In genomic region chr1:116853680-116854191, GRCh38 we compare ENCODE assay signal across 9 cellular contexts. TPM values are rescaled to one million over a fixed set of nuclear protein-coding genes. Genes with fewer than 3 reads are reported as not detected.
DNase-seq lines count a peak whose midpoint lies in the region; ATAC-seq and TF ChIP-seq lines count a peak whose summit lies in the region.
"Had no signal": no experiment of that assay in that cellular context is flagged by ENCODE, and none has a peak within 500 bp of the region (broad histone marks: within the 10 kb centered on the region; RNA-seq: fewer than 3 reads in every experiment).

No MANE protein-coding gene starts in this region.

- no peak for TF ChIP-seq POLR2A in tibial nerve (IDR thresholded peaks at IDR 0.05)

- H3K36me3 ChIP-seq in BLaER1 (no peaks in the 10 kb centered on the region), fibroblast of lung (ENCODE audit: control insufficient read depth, insufficient read depth, low read length) (no peaks in the 10 kb centered on the region), tibial nerve (no peaks in the 10 kb centered on the region)
- H3K36me3 ChIP-seq: heart right ventricle had no signal

- TF ChIP-seq EP300 in tibial nerve (IDR thresholded peaks at IDR 0.05), result no peak

- H4K20me1 ChIP-seq in BLaER1 (no peaks in the 10 kb centered on the region), fibroblast of lung (ENCODE audit: control insufficient read depth, extremely low read depth, insufficient read depth, low read length) (no peaks in the 10 kb centered on the region)

- DNase-seq in HPDE6-E6E7 (ENCODE audit: extremely low spot score) (peak; percentile 90), RKO (ENCODE audit: low spot score) (peak; percentile 69), fibroblast of lung (ENCODE audit: low read depth in 2 of 2) (peak; percentile 63 to 96), renal cortical epithelial cell (ENCODE audit: low read depth) (peak; percentile 99), tibial nerve (ENCODE audit: low spot score in 2 of 2) (no peak)
- no peak for DNase-seq in naive thymus-derived CD8-positive, alpha-beta T cell
- DNase-seq: heart right ventricle had no signal

- H3K4me1 ChIP-seq in BLaER1, result peaks cover 26% of the 10 kb centered on the region
- peaks cover 5% of the 10 kb centered on the region for H3K4me1 ChIP-seq in fibroblast of lung (ENCODE audit: control insufficient read depth, extremely low read depth, insufficient read depth, low read length)
- H3K4me1 ChIP-seq in tibial nerve, result peaks cover 0 to 23% (median 18%) of the 10 kb centered on the region in 4 donors

- no peaks in the 10 kb centered on the region for H3K9me3 ChIP-seq in BLaER1
- H3K9me3 ChIP-seq in fibroblast of lung (ENCODE audit: control insufficient read depth, insufficient read depth, low read depth, low read length), result no peaks in the 10 kb centered on the region
- H3K9me3 ChIP-seq in tibial nerve, result no peaks in the 10 kb centered on the region
- H3K9me3 ChIP-seq: heart right ventricle had no signal

- no peak overlapping the region for H2AFZ ChIP-seq in fibroblast of lung (ENCODE audit: low read length)

- no peaks in the 10 kb centered on the region for H3K36me3 Mint-ChIP-seq in naive thymus-derived CD8-positive, alpha-beta T cell

- H3K4me1 Mint-ChIP-seq in naive thymus-derived CD8-positive, alpha-beta T cell, result peaks cover 9 to 18% (median 12%) of the 10 kb centered on the region in 4 donors

- H3K27ac ChIP-seq in BLaER1, result no peak overlapping the region
- H3K27ac ChIP-seq in fibroblast of lung (ENCODE audit: insufficient read depth, low read length), result no peak overlapping the region
- H3K27ac ChIP-seq in tibial nerve, result no peak overlapping the region
- H3K27ac ChIP-seq: heart right ventricle had no signal

- H3K4me2 ChIP-seq in BLaER1 (peak overlapping the region; percentile 17; the same call in 1 of the 2 replicates), fibroblast of lung (ENCODE audit: extremely low read depth, insufficient read depth, low read length) (no peak overlapping the region)

- H3K4me3 Mint-ChIP-seq in naive thymus-derived CD8-positive, alpha-beta T cell, result no peak overlapping the region

- no peak for ATAC-seq in naive thymus-derived CD8-positive, alpha-beta T cell
- ATAC-seq in GM21529 (IDR thresholded peaks at IDR 0.05; ENCODE audit: unreplicated experiment), result no peak

- peaks cover 0 to 2% (median 0%) of the 10 kb centered on the region in 9 donors for H3K9me3 Mint-ChIP-seq in naive thymus-derived CD8-positive, alpha-beta T cell

- H3K27ac Mint-ChIP-seq in naive thymus-derived CD8-positive, alpha-beta T cell, result peak overlapping the region in 1 of 10 donors; percentile 42

- H3K27me3 Mint-ChIP-seq in naive thymus-derived CD8-positive, alpha-beta T cell, result no peaks in the 10 kb centered on the region

- H3K9ac ChIP-seq in BLaER1 (no peak overlapping the region), fibroblast of lung (ENCODE audit: insufficient read depth, low read length) (no peak overlapping the region)

- H3K79me2 ChIP-seq in fibroblast of lung (ENCODE audit: control insufficient read depth, insufficient read depth, low read length), result no peaks in the 10 kb centered on the region

- POLR2A ChIA-PET in naive thymus-derived CD8-positive, alpha-beta T cell (lab: Charles Lee), result interaction anchor here (0.5 kb wide), 1 partner anchor 39 kb away, joined by 5 read pairs; no protein-coding TSS in a partner anchor

- WGBS in tibial nerve, 2 donors, result 34 to 35% methylated on average over 3 of the region's 3 CpGs

- H3K27me3 ChIP-seq in BLaER1 (no peaks in the 10 kb centered on the region), fibroblast of lung (ENCODE audit: control insufficient read depth, insufficient read depth, low read length) (no peaks in the 10 kb centered on the region), tibial nerve (no peaks in the 10 kb centered on the region)
- H3K27me3 ChIP-seq: heart right ventricle had no signal

- H3K4me3 ChIP-seq in BLaER1, result no peak overlapping the region
- no peak overlapping the region for H3K4me3 ChIP-seq in fibroblast of lung (replicated peaks in 1 of 4; ENCODE audit: control extremely low read depth in 1 of 4, insufficient read depth in 1 of 4, low read depth in 3 of 4, low read length in 4 of 4)
- H3K4me3 ChIP-seq in tibial nerve, result no peak overlapping the region
- H3K4me3 ChIP-seq: heart right ventricle had no signal

- no peak for TF ChIP-seq CTCF in fibroblast of lung (conservative IDR thresholded peaks at IDR 0.05 in 1 of 2, IDR thresholded peaks at IDR 0.05 in 1 of 2; ENCODE audit: low read depth in 1 of 2, low read length in 2 of 2)
- no peak for TF ChIP-seq CTCF in tibial nerve (IDR thresholded peaks at IDR 0.05)

RNA-seq across cellular contexts. Expression of gene PTGFRN, which starts 56.0 kb away (rescaled TPM):
- total RNA-seq in fibroblast of lung (1.2 and 15.4 TPM in 2 replicates), renal cortical epithelial cell (51.4 and 76.7 TPM in 2 replicates), tibial nerve (10 to 100 TPM; 10.2 to 19.0 (median 14.7) TPM)
- polyA plus RNA-seq in fibroblast of lung, result 0.72 and 7.5 TPM in 2 replicates
- polyA plus RNA-seq in fibroblast of lung (2012), result 0.61 and 7.5 TPM in 2 replicates
- polyA minus RNA-seq in fibroblast of lung (ENCODE audit: low replicate concordance), result 0.31 and 3.6 TPM in 2 replicates
- total RNA-seq in naive thymus-derived CD8-positive, alpha-beta T cell, result under 1 TPM; 0.23 to 0.47 TPM
- polyA plus RNA-seq in naive thymus-derived CD8-positive, alpha-beta T cell, result under 1 TPM in 1 of 3 donors, not detected in 2; 0.09 TPM

Comparison
In these comparisons a context has a peak if more than half of its experiments do, and no peak if none do; other contexts are left out.
1. DNase-seq: peak in HPDE6-E6E7 (single experiment), RKO (single experiment), fibroblast of lung (2 of 2) and renal cortical epithelial cell (single experiment); none in naive thymus-derived CD8-positive, alpha-beta T cell (0 of 10) and tibial nerve (0 of 2).